ENCODE assay signal across 8 cellular contexts in genomic region chr7:30977896-30978564, GRCh38. TPM values are rescaled to one million over a fixed set of nuclear protein-coding genes. Genes with fewer than 3 reads are reported as not detected.
DNase-seq lines count a peak whose midpoint lies in the region; ATAC-seq, FAIRE-seq and TF ChIP-seq lines count a peak whose summit lies in the region.

No MANE protein-coding gene starts in this region.

- no peak for FAIRE-seq in HepG2 (lab: Jason Lieb, UNC)

- TF ChIP-seq POLR2A in HepG2 (IDR thresholded peaks at IDR 0.05; ENCODE audit: insufficient read depth in 1 of 2, low read depth in 2 of 2, low read length in 2 of 2) = no peak

- H3K4me2 ChIP-seq in Loucy (ENCODE audit: low read depth, low read length, poor library complexity, severe bottlenecking) (peak overlapping the region; percentile 35), HepG2 (ENCODE audit: low read depth, low read length) (no peak overlapping the region)

- TF ChIP-seq CTCF in Loucy (conservative IDR thresholded peaks at IDR 0.05; ENCODE audit: low read length) = peak; percentile 65
- TF ChIP-seq CTCF in astrocyte of the cerebellum (IDR thresholded peaks at IDR 0.05; ENCODE audit: low read depth, low read length, missing control alignments) = peak; percentile 68
- peak; percentile 66 for TF ChIP-seq CTCF in HepG2 (CRISPR knock-in tag; IDR thresholded peaks at IDR 0.05)
- no peak for TF ChIP-seq CTCF in omental fat pad (IDR thresholded peaks at IDR 0.05)

- H3K4me1 ChIP-seq in Loucy (ENCODE audit: insufficient read depth, low read length, poor library complexity, severe bottlenecking) (no peaks in the 10 kb centered on the region), HepG2 (ENCODE audit: insufficient read depth, low read length) (peaks cover 11% of the 10 kb centered on the region)

- H3F3A ChIP-seq in Loucy (ENCODE audit: low read depth) = no peaks in the 10 kb centered on the region

- H4K20me1 ChIP-seq in Loucy (ENCODE audit: insufficient read depth, low read length, poor library complexity, severe bottlenecking) (no peaks in the 10 kb centered on the region), HepG2 (ENCODE audit: insufficient read depth, low read length) (no peaks in the 10 kb centered on the region)

- H3K79me2 ChIP-seq in Loucy (ENCODE audit: insufficient read depth, low read length) = no peaks in the 10 kb centered on the region
- H3K79me2 ChIP-seq in HepG2 (ENCODE audit: insufficient read depth, low read length) = no peaks in the 10 kb centered on the region

- intact Hi-C loops in HepG2 (cut with micrococcal nuclease; ENCODE audit: unreplicated experiment) = no loop called here

- H3K4me3 ChIP-seq in Loucy (ENCODE audit: low read length, poor library complexity, severe bottlenecking) (peak overlapping the region; percentile 5), astrocyte of the cerebellum (ENCODE audit: low read depth, low read length) (no peak overlapping the region), HepG2 (replicated peaks in 1 of 3; ENCODE audit: insufficient read depth in 1 of 3, low read depth in 2 of 3, low read length in 3 of 3) (no peak overlapping the region)

- H3K9ac ChIP-seq in Loucy (ENCODE audit: low read depth, low read length, poor library complexity, severe bottlenecking) (no peak overlapping the region), HepG2 (ENCODE audit: insufficient read depth, low read depth, low read length) (no peak overlapping the region)

- no peaks in the 10 kb centered on the region for H3K9me3 ChIP-seq in Loucy (ENCODE audit: insufficient read depth, low read depth, low read length)
- no peaks in the 10 kb centered on the region for H3K9me3 ChIP-seq in HepG2 (ENCODE audit: low read length)

- no peak overlapping the region for H3K27ac ChIP-seq in HepG2 (ENCODE audit: extremely low read length, insufficient read depth, low read length)

- peak; percentile 29; the same call in 1 of the 2 replicates for TF ChIP-seq RAD21 in HepG2 (CRISPR knock-in tag; IDR thresholded peaks at IDR 0.05)

- ATAC-seq in HepG2 = peak; percentile 69
- ATAC-seq in omental fat pad (ENCODE audit: low FRiP score) = no peak

- in situ Hi-C loops in astrocyte of the cerebellum (cut with HindIII; ENCODE audit: low sequenced_read_pairs) (loop anchor here (25.0 kb wide), 1 partner anchor 134 kb away; no protein-coding TSS in a partner anchor), HepG2 (cut with HindIII; ENCODE audit: extremely low pct_ligation_motif_present, low pct_unique_long_range_greater_than_20kb) (loop anchor here (5.0 to 25.0 kb wide), 2 partner anchors 176 to 759 kb away; no protein-coding TSS in a partner anchor)

- BruUV-seq in HepG2 (replicated peaks; lab: Mats Ljungman, UMichigan) = no TSS peak

- WGBS in HepG2 (ENCODE audit: low lambda C conversion rate) = 23% methylated on average over 8 of the region's 9 CpGs

- DNase-seq in ELF-1 (ENCODE audit: low read depth, low spot score) = peak; percentile 56
- no peak for DNase-seq in astrocyte of the cerebellum (ENCODE audit: low read depth)
- DNase-seq in HepG2 (ENCODE audit: low spot score) = peak; percentile 32
- DNase-seq in omental fat pad (ENCODE audit: low spot score) = no peak
- DNase-seq in activated CD4-positive, CD25-positive, alpha-beta regulatory T cell (lab: John Stamatoyannopoulos, UW) = no peak
- DNase-seq in pons (ENCODE audit: low spot score) = no peak
- no peak for DNase-seq in T1000 (lab: John Stamatoyannopoulos, UW)

- no peaks in the 10 kb centered on the region for H3K36me3 ChIP-seq in Loucy (ENCODE audit: insufficient read depth, low read length)
- no peaks in the 10 kb centered on the region for H3K36me3 ChIP-seq in HepG2 (replicated peaks in 1 of 2; ENCODE audit: control insufficient read depth in 1 of 2, insufficient read depth in 2 of 2, low read length in 2 of 2)

- POLR2A ChIA-PET in HepG2 (lab: Yijun Ruan, JAX) = no interaction called here

- H3K27me3 ChIP-seq in Loucy (ENCODE audit: insufficient read depth, low read length, poor library complexity, severe bottlenecking) (no peaks in the 10 kb centered on the region), HepG2 (ENCODE audit: control insufficient read depth in 1 of 2, insufficient read depth in 2 of 2, low read length in 2 of 2) (peaks cover 0 to 4% of the 10 kb centered on the region in 2 experiments; a peak in 1 of 5 replicates)

- TF ChIP-seq EP300 in HepG2 (IDR thresholded peaks at IDR 0.05; ENCODE audit: low read depth in 2 of 2, low read length in 2 of 2) (no peak), HepG2 (CRISPR knock-in tag; IDR thresholded peaks at IDR 0.05; ENCODE audit: borderline replicate concordance) (no peak)

- CTCF ChIA-PET in HepG2 (lab: Yijun Ruan, JAX; ENCODE audit: low intra/inter-chr PET ratio, low total read pairs) = interaction anchor here (1.9 kb wide), 1 partner anchor 177 kb away, joined by 8 read pairs; no protein-coding TSS in a partner anchor

- H3K9me2 ChIP-seq in Loucy (replicated peaks; ENCODE audit: low read depth, low read length) = no peaks in the 10 kb centered on the region

- H2AFZ ChIP-seq in Loucy (ENCODE audit: low read length) = 0 out of 2 replicates have a peak overlapping the region, but pooled peaks have one; percentile 21
- H2AFZ ChIP-seq in HepG2 (ENCODE audit: low read length) = no peak overlapping the region

TF ChIP-seq in HepG2, 621 proteins besides CTCF, POLR2A, EP300 and RAD21 (continues in another document):
- TF ChIP-seq STAG1 (CRISPR knock-in tag; IDR thresholded peaks at IDR 0.05) (peak; percentile 50), ZXDC (CRISPR knock-in tag; IDR thresholded peaks at IDR 0.05) (no peak)

RNA-seq across cellular contexts. Expression of gene GHRHR, which starts 14.3 kb away (rescaled TPM):
- total RNA-seq in HepG2 (2016; rRNA removed; fragmentation: Illumina TruSeq; extraction: Trizol) (not detected in 2 replicates), omental fat pad (not detected)
- not detected in 2 replicates for total RNA-seq in HepG2 (2016; cell fraction: cytosol; rRNA removed; fragmentation: Illumina TruSeq; extraction: Trizol; ENCODE audit: low read depth)
- total RNA-seq in HepG2 (2016; cell fraction: insoluble cytoplasmic fraction; rRNA removed; fragmentation: Illumina TruSeq; extraction: Trizol) = not detected in 2 replicates
- total RNA-seq in HepG2 (2016; cell fraction: membrane; rRNA removed; fragmentation: Illumina TruSeq; extraction: Trizol) = not detected in 2 replicates
- not detected in 2 replicates for total RNA-seq in HepG2 (2016; cell fraction: nucleus; rRNA removed; fragmentation: Illumina TruSeq; extraction: Trizol)
- not detected in 2 replicates for polyA plus RNA-seq in HepG2 (2011; rRNA removed)
- polyA plus RNA-seq in HepG2 (2011; cell fraction: cytosol; rRNA removed) = not detected in 2 replicates
- polyA plus RNA-seq in HepG2 (2011; cell fraction: nucleus; rRNA removed) = not detected in 2 replicates
- polyA plus RNA-seq in HepG2 (2012) = not detected in 2 replicates
- not detected in 2 replicates for polyA plus RNA-seq in HepG2 (2016; cell fraction: cytosol; fragmentation: Illumina TruSeq; extraction: Trizol; ENCODE audit: low read depth)
- not detected in 2 replicates for polyA plus RNA-seq in HepG2 (2016; cell fraction: insoluble cytoplasmic fraction; fragmentation: Illumina TruSeq; extraction: Trizol; ENCODE audit: low read depth)
- polyA plus RNA-seq in HepG2 (2016; cell fraction: membrane; fragmentation: Illumina TruSeq; extraction: Trizol; ENCODE audit: low read depth) = not detected in 2 replicates
- not detected in 2 replicates for polyA plus RNA-seq in HepG2 (2016; cell fraction: nucleus; fragmentation: Illumina TruSeq; extraction: Trizol; ENCODE audit: insufficient read depth, low read depth)
- polyA minus RNA-seq in HepG2 (2011; rRNA and poly(A)+ RNA removed; ENCODE audit: low replicate concordance) = not detected in 2 replicates
- polyA minus RNA-seq in HepG2 (2011; cell fraction: cytosol; rRNA and poly(A)+ RNA removed) = not detected in 2 replicates
- polyA minus RNA-seq in HepG2 (2011; cell fraction: nucleus; rRNA and poly(A)+ RNA removed) = not detected in 2 replicates

Comparison
In these comparisons a context has a peak if more than half of its experiments do, and no peak if none do; other contexts are left out.
1. DNase-seq: peak in ELF-1 (single experiment) and HepG2 (single experiment); none in astrocyte of the cerebellum (single experiment), omental fat pad (single experiment), activated CD4-positive, CD25-positive, alpha-beta regulatory T cell (0 of 4), pons (single experiment) and T1000 (single experiment).
2. CTCF ChIP-seq: peak in Loucy (single experiment), astrocyte of the cerebellum (single experiment) and HepG2 (single experiment); none in omental fat pad (0 of 3).